8 cellular contexts compared by ENCODE assay signal in genomic region chr1:234611799-234612351, GRCh38. TPM values are rescaled to one million over a fixed set of nuclear protein-coding genes. Genes with fewer than 3 reads are reported as not detected.
A peak's percentile ranks its signal among the peaks of the same experiment; 100 is the strongest.
DNase-seq lines count a peak whose midpoint lies in the region; ATAC-seq and TF ChIP-seq lines count a peak whose summit lies in the region.

No MANE protein-coding gene starts in this region.

- peaks cover 9% of the 10 kb centered on the region for H3K36me3 ChIP-seq in CD4-positive, CD25-positive, alpha-beta regulatory T cell (ENCODE audit: control insufficient read depth, insufficient read depth, low read length)
- H3K36me3 ChIP-seq in HUES64 (ENCODE audit: insufficient read depth, low read length) (peaks cover 13% of the 10 kb centered on the region), trophoblast cell (ENCODE audit: control insufficient read depth in 1 of 2, insufficient read depth in 2 of 2, low read length in 2 of 2) (peaks cover 13 to 18% of the 10 kb centered on the region in 2 experiments)

- peak overlapping the region; percentile 81 to 95 (median 92) for H3K4me3 Mint-ChIP-seq in CD4-positive, CD25-positive, alpha-beta regulatory T cell
- H3K4me3 Mint-ChIP-seq in activated CD8-positive, alpha-beta memory T cell treated with anti-CD3 and anti-CD28 coated beads, Interleukin-2, amount 10 ng/mL, durations not matched to agents 7 days and 5 days = peak overlapping the region; percentile 93

- H3K79me1 ChIP-seq in trophoblast cell (ENCODE audit: low read length) = peaks cover 49% of the 10 kb centered on the region

- H3K36me3 Mint-ChIP-seq in CD4-positive, CD25-positive, alpha-beta regulatory T cell = peaks cover 16% of the 10 kb centered on the region
- H3K36me3 Mint-ChIP-seq in activated CD8-positive, alpha-beta memory T cell treated with anti-CD3 and anti-CD28 coated beads, Interleukin-2, amount 10 ng/mL, durations not matched to agents 7 days and 5 days = peaks cover 18% of the 10 kb centered on the region

- H3K4ac ChIP-seq in trophoblast cell (ENCODE audit: low read depth, low read length) = peak overlapping the region; percentile 87

- H3K14ac ChIP-seq in trophoblast cell (ENCODE audit: low read length) = peak overlapping the region; percentile 98

- WGBS in HUES64 = 75% methylated on average over 8 of the region's 8 CpGs
- no CpG with 5 or more reads among the region's 8 CpGs for WGBS in trophoblast cell (ENCODE audit: extremely low coverage, insufficient coverage, insufficient read length)

- DNase-seq in CD4-positive, CD25-positive, alpha-beta regulatory T cell = peak in 1 of 3 donors; percentile 33
- peak; percentile 48 for DNase-seq in activated CD8-positive, alpha-beta memory T cell treated with anti-CD3 and anti-CD28 coated beads, Interleukin-2, amount 10 ng/mL, durations not matched to agents 7 days and 5 days
- no peak for DNase-seq in foreskin keratinocyte
- DNase-seq in trophoblast cell = peak in 1 of 2 donors; percentile 66
- no peak for DNase-seq in GM10248 (ENCODE audit: extremely low spot score)
- no peak for DNase-seq in EL

- H3K4me1 Mint-ChIP-seq in CD4-positive, CD25-positive, alpha-beta regulatory T cell = peaks cover 11 to 40% (median 30%) of the 10 kb centered on the region in 4 donors
- H3K4me1 Mint-ChIP-seq in activated CD8-positive, alpha-beta memory T cell treated with anti-CD3 and anti-CD28 coated beads, Interleukin-2, amount 10 ng/mL, durations not matched to agents 7 days and 5 days = peaks cover 38% of the 10 kb centered on the region

- peak overlapping the region; percentile 80 for H2BK5ac ChIP-seq in trophoblast cell (ENCODE audit: low read depth, low read length, poor library complexity)

- H3K27ac ChIP-seq in CD4-positive, CD25-positive, alpha-beta regulatory T cell (ENCODE audit: insufficient read depth, low read length, poor library complexity, severe bottlenecking) = peak overlapping the region; percentile 99
- H3K27ac ChIP-seq in HUES64 (ENCODE audit: low read depth, low read length) (peak overlapping the region; percentile 98), foreskin keratinocyte (peak overlapping the region; percentile 99), trophoblast cell (ENCODE audit: low read depth, low read length) (peak overlapping the region; percentile 100)

- no peaks in the 10 kb centered on the region for H3K27me3 ChIP-seq in CD4-positive, CD25-positive, alpha-beta regulatory T cell (ENCODE audit: control insufficient read depth, insufficient read depth, low read length)
- H3K27me3 ChIP-seq in HUES64 (ENCODE audit: insufficient read depth, low read length) (no peaks in the 10 kb centered on the region), foreskin keratinocyte (no peaks in the 10 kb centered on the region), trophoblast cell (ENCODE audit: insufficient read depth, low read length) (no peaks in the 10 kb centered on the region)

- peaks cover 37% of the 10 kb centered on the region for H3K79me2 ChIP-seq in trophoblast cell (ENCODE audit: control insufficient read depth, insufficient read depth, low read length, poor library complexity)

- peak overlapping the region; percentile 99 to 100 (median 99) for H3K27ac Mint-ChIP-seq in CD4-positive, CD25-positive, alpha-beta regulatory T cell
- H3K27ac Mint-ChIP-seq in activated CD8-positive, alpha-beta memory T cell treated with anti-CD3 and anti-CD28 coated beads, Interleukin-2, amount 10 ng/mL, durations not matched to agents 7 days and 5 days = peak overlapping the region; percentile 99

- peak overlapping the region; percentile 92 for H3K18ac ChIP-seq in trophoblast cell (ENCODE audit: low read length)

- TF ChIP-seq CTCF in foreskin keratinocyte (conservative IDR thresholded peaks at IDR 0.05) (no peak), GM10248 (IDR thresholded peaks at IDR 0.05; ENCODE audit: control extremely low read depth, extremely low read depth, low read depth, missing control alignments) (no peak)

- peak overlapping the region; percentile 98 for H2AK5ac ChIP-seq in trophoblast cell (ENCODE audit: low read length)

- H4K8ac ChIP-seq in trophoblast cell (ENCODE audit: low read depth, low read length) = peak overlapping the region; percentile 92

- peaks cover 41% of the 10 kb centered on the region for H3K4me1 ChIP-seq in CD4-positive, CD25-positive, alpha-beta regulatory T cell (ENCODE audit: control insufficient read depth, insufficient read depth, low read length, poor library complexity, severe bottlenecking)
- H3K4me1 ChIP-seq in HUES64 (ENCODE audit: insufficient read depth, low read length) = peaks cover 46% of the 10 kb centered on the region
- H3K4me1 ChIP-seq in foreskin keratinocyte = peaks cover 26% of the 10 kb centered on the region
- peaks cover 24 to 32% of the 10 kb centered on the region in 2 experiments for H3K4me1 ChIP-seq in trophoblast cell (ENCODE audit: control insufficient read depth in 1 of 2, insufficient read depth in 2 of 2, low read length in 2 of 2)

- peak overlapping the region; percentile 78 for H3K4me3 ChIP-seq in CD4-positive, CD25-positive, alpha-beta regulatory T cell (ENCODE audit: low read depth, low read length)
- peak overlapping the region; percentile 91 for H3K4me3 ChIP-seq in HUES64 (ENCODE audit: low read length)
- H3K4me3 ChIP-seq in trophoblast cell (ENCODE audit: low read depth, low read length) = no peak overlapping the region

- H3K4me2 ChIP-seq in trophoblast cell (ENCODE audit: low read length) = no peak overlapping the region

- H3K9me3 ChIP-seq in CD4-positive, CD25-positive, alpha-beta regulatory T cell (ENCODE audit: control insufficient read depth in 2 of 2, low read length in 2 of 2) = no peaks in the 10 kb centered on the region
- H3K9me3 ChIP-seq in HUES64 (ENCODE audit: insufficient read depth, low read depth, low read length) (no peaks in the 10 kb centered on the region), trophoblast cell (ENCODE audit: insufficient read depth, low read depth, low read length) (no peaks in the 10 kb centered on the region)

- H2BK120ac ChIP-seq in trophoblast cell (ENCODE audit: insufficient read depth, low read length, poor library complexity) = peak overlapping the region; percentile 97

- H3K27me3 Mint-ChIP-seq in CD4-positive, CD25-positive, alpha-beta regulatory T cell = peaks cover 16% of the 10 kb centered on the region
- H3K27me3 Mint-ChIP-seq in activated CD8-positive, alpha-beta memory T cell treated with anti-CD3 and anti-CD28 coated beads, Interleukin-2, amount 10 ng/mL, durations not matched to agents 7 days and 5 days = no peaks in the 10 kb centered on the region

- CTCF ChIA-PET in activated CD8-positive, alpha-beta memory T cell treated with anti-CD3 and anti-CD28 coated beads, Interleukin-2, amount 10 ng/mL, durations not matched to agents 7 days and 5 days (lab: Charles Lee) = interaction anchor here (0.6 to 6.1 kb wide), 21 partner anchors 8 to 493 kb away, joined by 3 to 41 read pairs (median 4); no protein-coding TSS in a partner anchor
- CTCF ChIA-PET in GM10248 (lab: Yijun Ruan, JAX) = interaction anchor here (0.6 to 3.2 kb wide), 16 partner anchors 11 to 482 kb away, joined by 3 to 14 read pairs (median 4); no protein-coding TSS in a partner anchor

- H2AFZ ChIP-seq in trophoblast cell (ENCODE audit: insufficient read depth, low read length, poor library complexity) = peak overlapping the region; percentile 50

- H4K91ac ChIP-seq in trophoblast cell (ENCODE audit: low read depth, low read length) = peak overlapping the region; percentile 98

- POLR2A ChIA-PET in GM10248 (lab: Yijun Ruan, JAX) = interaction anchor here (0.6 to 3.1 kb wide), 14 partner anchors 11 to 472 kb away, joined by 3 to 20 read pairs (median 4); no protein-coding TSS in a partner anchor

- peak overlapping the region; percentile 88 for H2BK12ac ChIP-seq in trophoblast cell (ENCODE audit: low read length)

- H3K9ac ChIP-seq in HUES64 (ENCODE audit: low read depth, low read length) (peak overlapping the region; percentile 59), trophoblast cell (ENCODE audit: low read length) (peak overlapping the region; percentile 14)

- no peak for ATAC-seq in CD4-positive, CD25-positive, alpha-beta regulatory T cell (ENCODE audit: low read depth in 2 of 2)
- ATAC-seq in activated CD8-positive, alpha-beta memory T cell treated with anti-CD3 and anti-CD28 coated beads, Interleukin-2, amount 10 ng/mL, durations not matched to agents 7 days and 5 days = no peak
- ATAC-seq in foreskin keratinocyte (peak; percentile 1), HG03135 (IDR thresholded peaks at IDR 0.05; ENCODE audit: unreplicated experiment) (no peak)

- peak overlapping the region; percentile 68 for H4K12ac ChIP-seq in trophoblast cell (ENCODE audit: low read depth, low read length)

- H3K23ac ChIP-seq in trophoblast cell (ENCODE audit: low read length) = no peak overlapping the region

- peaks cover 0 to 2% (median 0%) of the 10 kb centered on the region in 7 donors for H3K9me3 Mint-ChIP-seq in CD4-positive, CD25-positive, alpha-beta regulatory T cell
- H3K9me3 Mint-ChIP-seq in activated CD8-positive, alpha-beta memory T cell treated with anti-CD3 and anti-CD28 coated beads, Interleukin-2, amount 10 ng/mL, durations not matched to agents 7 days and 5 days (ENCODE audit: low read depth) = no peaks in the 10 kb centered on the region

RNA-seq across cellular contexts. Expression of gene IRF2BP2, which starts 1.9 kb away (rescaled TPM):
- 375 TPM for total RNA-seq in CD4-positive, CD25-positive, alpha-beta regulatory T cell
- 10 to 100 TPM; 21.1 to 36.0 (median 24.2) TPM for polyA plus RNA-seq in CD4-positive, CD25-positive, alpha-beta regulatory T cell
- polyA plus RNA-seq in HUES64 (2013, experiment 1 of 2) = 35.5 TPM
- polyA plus RNA-seq in HUES64 (2013, experiment 2 of 2) = 43.3 TPM
- 100 to 1,000 TPM in 1 of 2 experiments, 10 to 100 TPM in 1; 81.1 to 103 TPM for total RNA-seq in activated CD8-positive, alpha-beta memory T cell treated with anti-CD3 and anti-CD28 coated beads, Interleukin-2, amount 10 ng/mL, durations not matched to agents 7 days and 5 days
- total RNA-seq in foreskin keratinocyte = 103 and 108 TPM in 2 replicates
- 42.9 and 52.8 TPM in 2 replicates for polyA plus RNA-seq in foreskin keratinocyte
- 147 and 150 TPM in 2 replicates for polyA plus RNA-seq in trophoblast cell (2013)
